Comparison of ENCODE assay signal across 15 cellular contexts in the genomic region with DNA sequence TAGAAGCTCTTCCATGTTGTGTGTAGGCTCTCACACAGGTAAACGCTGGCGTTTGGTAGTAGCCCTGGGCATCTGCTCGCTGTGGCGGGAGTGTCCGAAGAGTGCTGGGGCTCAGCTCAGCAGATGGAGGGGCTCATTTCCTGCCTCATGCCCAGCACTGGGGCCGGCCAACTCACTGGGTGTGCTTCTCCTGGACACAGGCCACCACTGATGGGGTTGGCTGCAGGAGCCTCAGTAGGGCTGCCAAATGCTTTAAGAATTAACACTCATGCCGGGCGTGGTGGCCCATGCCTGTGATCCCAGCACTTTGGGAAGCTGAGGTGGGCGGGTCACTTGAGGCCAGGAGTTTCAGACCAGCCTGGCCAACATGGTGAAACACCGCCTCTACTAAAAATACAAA. TPM values are rescaled to one million over a fixed set of nuclear protein-coding genes. Genes with fewer than 3 reads are reported as not detected.
DNase-seq lines count a peak whose midpoint lies in the region; ATAC-seq and TF ChIP-seq lines count a peak whose summit lies in the region.
"Had no signal": no experiment of that assay in that cellular context is flagged by ENCODE, and none has a peak within 500 bp of the region (broad histone marks: within the 10 kb centered on the region; RNA-seq: fewer than 3 reads in every experiment).

No MANE protein-coding gene starts in this region.

- CTCF ChIA-PET in naive thymus-derived CD4-positive, alpha-beta T cell (lab: Charles Lee), result no interaction called here

- H3K27me3 ChIP-seq in RWPE2 (ENCODE audit: insufficient read depth, poor library complexity, severe bottlenecking) (no peaks in the 10 kb centered on the region), cardiac muscle cell (no peaks in the 10 kb centered on the region), trophoblast cell (ENCODE audit: insufficient read depth, low read length) (no peaks in the 10 kb centered on the region)
- H3K27me3 ChIP-seq in naive thymus-derived CD4-positive, alpha-beta T cell (ENCODE audit: control insufficient read depth in 2 of 2, insufficient read depth in 2 of 2, low read length in 2 of 2), result no peaks in the 10 kb centered on the region
- H3K27me3 ChIP-seq: esophagus muscularis mucosa had no signal

- H3K4me3 Mint-ChIP-seq in naive thymus-derived CD4-positive, alpha-beta T cell, result no peak overlapping the region
- H3K4me3 Mint-ChIP-seq: naive B cell had no signal

- TF ChIP-seq CTCF in RWPE2 (IDR thresholded peaks at IDR 0.05; ENCODE audit: poor library complexity, severe bottlenecking), result no peak
- no peak for TF ChIP-seq CTCF in cardiac muscle cell (IDR thresholded peaks at IDR 0.05; ENCODE audit: low read depth, low read length)

- ATAC-seq in RWPE2 (ENCODE audit: low read depth) (peak; percentile 35), GM21528 (IDR thresholded peaks at IDR 0.05; ENCODE audit: low FRiP score, unreplicated experiment) (no peak)
- ATAC-seq in naive thymus-derived CD4-positive, alpha-beta T cell, result no peak

- H4K8ac ChIP-seq in trophoblast cell (ENCODE audit: low read depth, low read length), result no peak overlapping the region

- H3K27ac ChIP-seq in RWPE2 (ENCODE audit: poor library complexity, severe bottlenecking) (peak overlapping the region; percentile 86), cardiac muscle cell (peak overlapping the region; percentile 75), trophoblast cell (ENCODE audit: low read depth, low read length) (no peak overlapping the region)
- H3K27ac ChIP-seq in naive thymus-derived CD4-positive, alpha-beta T cell (ENCODE audit: low read depth, low read length), result no peak overlapping the region
- H3K27ac ChIP-seq: esophagus muscularis mucosa, KMS-11, spleen had no signal

- no peaks in the 10 kb centered on the region for H3K9me3 Mint-ChIP-seq in naive thymus-derived CD4-positive, alpha-beta T cell
- H3K9me3 Mint-ChIP-seq: naive B cell had no signal

- H2AK5ac ChIP-seq in trophoblast cell (ENCODE audit: low read length), result no peak overlapping the region

- H2BK12ac ChIP-seq in trophoblast cell (ENCODE audit: low read length), result no peak overlapping the region

- H3K27ac Mint-ChIP-seq in naive thymus-derived CD4-positive, alpha-beta T cell, result no peak overlapping the region

- no peak overlapping the region for H2AFZ ChIP-seq in trophoblast cell (ENCODE audit: insufficient read depth, low read length, poor library complexity)

- no peak overlapping the region for H3K18ac ChIP-seq in trophoblast cell (ENCODE audit: low read length)

- no peak overlapping the region for H2BK120ac ChIP-seq in trophoblast cell (ENCODE audit: insufficient read depth, low read length, poor library complexity)

- H2BK5ac ChIP-seq in trophoblast cell (ENCODE audit: low read depth, low read length, poor library complexity), result no peak overlapping the region

- no peak overlapping the region for H3K9ac ChIP-seq in trophoblast cell (ENCODE audit: low read length)
- H3K9ac ChIP-seq: KMS-11 had no signal

- POLR2A ChIA-PET in naive thymus-derived CD4-positive, alpha-beta T cell (lab: Charles Lee), result no interaction called here

- intact Hi-C loops in naive thymus-derived CD4-positive, alpha-beta T cell (cut with micrococcal nuclease), result no loop called here

- H3K27me3 Mint-ChIP-seq in naive thymus-derived CD4-positive, alpha-beta T cell, result peaks cover 0 to 14% (median 4%) of the 10 kb centered on the region in 5 donors

- DNase-seq in EH (ENCODE audit: low read depth) (peak; percentile 73), RWPE2 (ENCODE audit: low spot score) (peak; percentile 74), cardiac muscle cell (ENCODE audit: low read depth in 1 of 2, low spot score in 1 of 2) (peak in 1 of 2 donors; percentile 44), trophoblast cell (no peak), NCI-H2171 treated with DMSO at 0.1 percent for 48 hours (lab: John Stamatoyannopoulos, UW) (no peak)
- no peak for DNase-seq in central memory CD4-positive, alpha-beta T cell
- DNase-seq in naive thymus-derived CD4-positive, alpha-beta T cell, result no peak
- DNase-seq: naive B cell, NCI-H1930, spleen had no signal

- no peak overlapping the region for H4K91ac ChIP-seq in trophoblast cell (ENCODE audit: low read depth, low read length)

- H3K4ac ChIP-seq in trophoblast cell (ENCODE audit: low read depth, low read length), result no peak overlapping the region

- H4K12ac ChIP-seq in trophoblast cell (ENCODE audit: low read depth, low read length), result peak overlapping the region; percentile 37

- H3K79me2 ChIP-seq in trophoblast cell (ENCODE audit: control insufficient read depth, insufficient read depth, low read length, poor library complexity), result no peaks in the 10 kb centered on the region

- peaks cover 48% of the 10 kb centered on the region for H3K36me3 ChIP-seq in RWPE2 (ENCODE audit: low read depth)
- H3K36me3 ChIP-seq in cardiac muscle cell, result peaks cover 4% of the 10 kb centered on the region
- peaks cover 34 to 38% of the 10 kb centered on the region in 2 experiments for H3K36me3 ChIP-seq in trophoblast cell (ENCODE audit: control insufficient read depth in 1 of 2, insufficient read depth in 2 of 2, low read length in 2 of 2)
- H3K36me3 ChIP-seq in naive thymus-derived CD4-positive, alpha-beta T cell (ENCODE audit: control insufficient read depth in 2 of 3, insufficient read depth in 3 of 3, low read length in 3 of 3), result no peaks in the 10 kb centered on the region

- peaks cover 33% of the 10 kb centered on the region for H3K4me1 ChIP-seq in RWPE2 (ENCODE audit: insufficient read depth, poor library complexity, severe bottlenecking)
- no peaks in the 10 kb centered on the region for H3K4me1 ChIP-seq in cardiac muscle cell (ENCODE audit: low read depth)
- peaks cover 5% of the 10 kb centered on the region in 2 experiments for H3K4me1 ChIP-seq in trophoblast cell (ENCODE audit: control insufficient read depth in 1 of 2, insufficient read depth in 2 of 2, low read length in 2 of 2)
- no peaks in the 10 kb centered on the region for H3K4me1 ChIP-seq in naive thymus-derived CD4-positive, alpha-beta T cell (ENCODE audit: control insufficient read depth in 2 of 2, insufficient read depth in 2 of 2, low read length in 2 of 2)

- WGBS in trophoblast cell (ENCODE audit: extremely low coverage, insufficient coverage, insufficient read length), result no CpG with 5 or more reads among the region's 10 CpGs

- H3K9me3 ChIP-seq in RWPE2 (ENCODE audit: severe bottlenecking), result no peaks in the 10 kb centered on the region
- H3K9me3 ChIP-seq in cardiac muscle cell (ENCODE audit: low read depth), result no peaks in the 10 kb centered on the region
- no peaks in the 10 kb centered on the region for H3K9me3 ChIP-seq in trophoblast cell (ENCODE audit: insufficient read depth, low read depth, low read length)
- H3K9me3 ChIP-seq in naive thymus-derived CD4-positive, alpha-beta T cell (ENCODE audit: control insufficient read depth in 2 of 3, low read length in 3 of 3), result no peaks in the 10 kb centered on the region
- H3K9me3 ChIP-seq: esophagus muscularis mucosa, spleen had no signal

- no peak overlapping the region for H3K23ac ChIP-seq in trophoblast cell (ENCODE audit: low read length)

- H3K36me3 Mint-ChIP-seq in naive thymus-derived CD4-positive, alpha-beta T cell, result no peaks in the 10 kb centered on the region
- H3K36me3 Mint-ChIP-seq: naive B cell had no signal

- H3K4me1 Mint-ChIP-seq in naive thymus-derived CD4-positive, alpha-beta T cell, result no peaks in the 10 kb centered on the region
- H3K4me1 Mint-ChIP-seq: naive B cell had no signal

- no peak overlapping the region for H3K4me2 ChIP-seq in trophoblast cell (ENCODE audit: low read length)
- H3K4me2 ChIP-seq: KMS-11 had no signal

- H3K79me1 ChIP-seq in trophoblast cell (ENCODE audit: low read length), result peaks cover 2% of the 10 kb centered on the region

- no peak overlapping the region for H3K14ac ChIP-seq in trophoblast cell (ENCODE audit: low read length)

- no peak overlapping the region for H3K4me3 ChIP-seq in RWPE2 (ENCODE audit: severe bottlenecking)
- H3K4me3 ChIP-seq in cardiac muscle cell, result no peak overlapping the region
- H3K4me3 ChIP-seq in trophoblast cell (ENCODE audit: low read depth, low read length), result no peak overlapping the region
- no peak overlapping the region for H3K4me3 ChIP-seq in naive thymus-derived CD4-positive, alpha-beta T cell (ENCODE audit: low read length)
- H3K4me3 ChIP-seq: esophagus muscularis mucosa, spleen had no signal

RNA-seq across cellular contexts. Expression of a gene that starts 20.9 kb away (rescaled TPM):
- 3.9 and 5.0 TPM in 2 replicates for total RNA-seq in cardiac muscle cell
- polyA plus RNA-seq in cardiac muscle cell, result 2.5 and 3.2 TPM in 2 replicates
- 2.1 TPM in 2 replicates for polyA plus RNA-seq in trophoblast cell (2013)
- total RNA-seq in naive thymus-derived CD4-positive, alpha-beta T cell, result 1 to 10 TPM in 3 of 5 experiments, under 1 TPM in 2; 0.69 to 1.9 (median 1.4) TPM
- polyA plus RNA-seq in naive thymus-derived CD4-positive, alpha-beta T cell, result 1 to 10 TPM in 1 of 2 donors, under 1 TPM in 1; 0.43 to 1.1 TPM

RNA-seq across cellular contexts. Expression of a gene that starts 28.0 kb away (rescaled TPM):
- 141 and 186 TPM in 2 replicates for total RNA-seq in cardiac muscle cell
- 91.6 and 157 TPM in 2 replicates for polyA plus RNA-seq in cardiac muscle cell
- polyA plus RNA-seq in trophoblast cell (2013), result 88.4 and 91.1 TPM in 2 replicates
- under 1 TPM in 2 of 5 experiments, not detected in 3; 0.27 to 0.54 TPM for total RNA-seq in naive thymus-derived CD4-positive, alpha-beta T cell
- under 1 TPM in 1 of 2 donors, not detected in 1; 0.41 TPM for polyA plus RNA-seq in naive thymus-derived CD4-positive, alpha-beta T cell
- total RNA-seq: T-helper 1 cell treated with Interleukin-12 subunit alpha and Interleukin-12 subunit beta and Interleukin-4 antibody, amounts not matched to agents 30 ng/mL and 1 ng/mL, for 36 hours had no signal

RNA-seq across cellular contexts. Expression of a gene that starts 44.3 kb away (rescaled TPM):
- 0.51 TPM in 1 of 2 replicates, not detected in the other for total RNA-seq in cardiac muscle cell
- not detected in 2 replicates for polyA plus RNA-seq in cardiac muscle cell
- polyA plus RNA-seq in trophoblast cell (2013), result 0.06 and 0.08 TPM in 2 replicates
- total RNA-seq in naive thymus-derived CD4-positive, alpha-beta T cell, result not detected
- polyA plus RNA-seq in naive thymus-derived CD4-positive, alpha-beta T cell, result not detected
- total RNA-seq: bronchial epithelial cell; esophagus muscularis mucosa; spleen; T-helper 1 cell treated with Interleukin-12 subunit alpha and Interleukin-12 subunit beta and Interleukin-4 antibody, amounts not matched to agents 30 ng/mL and 1 ng/mL, for 36 hours had no signal
- polyA plus RNA-seq: spleen had no signal

RNA-seq across cellular contexts. Expression of a gene that starts 50.5 kb away (rescaled TPM):
- 6.7 and 6.9 TPM in 2 replicates for total RNA-seq in cardiac muscle cell
- polyA plus RNA-seq in cardiac muscle cell, result 1.8 and 2.0 TPM in 2 replicates
- 0.42 and 0.44 TPM in 2 replicates for polyA plus RNA-seq in trophoblast cell (2013)
- total RNA-seq in naive thymus-derived CD4-positive, alpha-beta T cell, result 1 to 10 TPM; 1.5 to 4.6 (median 2.1) TPM
- polyA plus RNA-seq in naive thymus-derived CD4-positive, alpha-beta T cell, result under 1 TPM in 1 of 2 donors, not detected in 1; 0.08 TPM

Comparison
In these comparisons a context has a peak if more than half of its experiments do, and no peak if none do; other contexts are left out.
1. DNase-seq: peak in EH (single experiment) and RWPE2 (single experiment); none in trophoblast cell (0 of 2), central memory CD4-positive, alpha-beta T cell (single experiment), naive thymus-derived CD4-positive, alpha-beta T cell (0 of 9) and NCI-H2171 treated with DMSO at 0.1 percent for 48 hours (single experiment).
2. H3K27ac ChIP-seq: peak in RWPE2 (single experiment) and cardiac muscle cell (single experiment); none in trophoblast cell (single experiment) and naive thymus-derived CD4-positive, alpha-beta T cell (single experiment).
3. RNA of a gene that starts 28.0 kb away (total RNA-seq): 141 to 186 TPM in cardiac muscle cell; 0.27 to 0.54 TPM in naive thymus-derived CD4-positive, alpha-beta T cell; every median in the first group is over 10 times any median in the second.